ENCODE assay signal across 29 cellular contexts in genomic region chr9:107136296-107136695, GRCh38.
"Had no signal": no experiment of that assay in that cellular context is flagged by ENCODE, and none has a peak within 500 bp of the region (broad histone marks: within the 10 kb centered on the region; RNA-seq: fewer than 3 reads in every experiment).

No MANE protein-coding gene starts in this region.

- H3K4me1 ChIP-seq: parathyroid adenoma, spleen, upper lobe of left lung, vagina had no signal

- ATAC-seq: natural killer cell; psoas muscle; right lobe of liver; stimulated activated memory B cell treated with anti-CD40 and anti-IgM and Interleukin-4, amounts not matched to agents 10 μg/mL and 1 μg/mL and 100 μg/mL, for 72 hours; stimulated activated naive CD8-positive, alpha-beta T cell treated with anti-CD3 and anti-CD28 coated beads, Interleukin-15, amount 100 ng/mL, for 72 hours; stimulated activated naive CD8-positive, alpha-beta T cell treated with anti-CD3 and anti-CD28 coated beads, Interleukin-15, Interleukin-2, amounts not matched to agents 100 U/mL and 50 U/mL, for 24 hours had no signal

- H3K9ac ChIP-seq: neural progenitor cell, parathyroid adenoma had no signal

- H3K27me3 ChIP-seq: neural progenitor cell, ovary, right lobe of liver, sigmoid colon, suprapubic skin, testis, upper lobe of left lung, vagina had no signal

- FAIRE-seq: urothelium cell line had no signal

- H3K9me3 ChIP-seq: ovary, psoas muscle, right lobe of liver, sigmoid colon, spleen, suprapubic skin, testis, tibial artery, upper lobe of left lung, vagina had no signal

- H3K27ac ChIP-seq: neural progenitor cell, ovary, parathyroid adenoma, psoas muscle, right lobe of liver, sigmoid colon, spleen, suprapubic skin, testis, tibial artery, upper lobe of left lung, vagina had no signal

- H3K4me3 ChIP-seq: neural progenitor cell, ovary, psoas muscle, right lobe of liver, sigmoid colon, smooth muscle cell, spleen, suprapubic skin, testis, tibial artery, upper lobe of left lung, vagina had no signal

- DNase-seq: natural killer cell; occipital lobe; ovary; posterior cingulate gyrus; psoas muscle; right cardiac atrium; right lobe of liver; sigmoid colon; spleen; stimulated activated CD4-positive, alpha-beta T cell treated with anti-CD3 and anti-CD28 coated beads, Interleukin-12 subunit alpha, Interleukin-12 subunit beta, amount 100 ng/mL, for 4 hours; stimulated activated CD4-positive, alpha-beta T cell treated with anti-CD3 and anti-CD28 coated beads, Interleukin-1b, Interleukin-23, amount 100 ng/mL, for 48 hours; stimulated activated CD4-positive, alpha-beta T cell treated with anti-CD3 and anti-CD28 coated beads, Interleukin-4, amount 100 ng/mL, for 1 hour; stimulated activated CD4-positive, alpha-beta T cell treated with anti-CD3 and anti-CD28 coated beads, Interleukin-4, amount 100 ng/mL, for 4 hours; stimulated activated CD8-positive, alpha-beta memory T cell treated with anti-CD3 and anti-CD28 coated beads, Interleukin-4, amount 100 ng/mL, for 48 hours; stimulated activated naive CD4-positive, alpha-beta T cell; stimulated activated naive CD8-positive, alpha-beta T cell treated with anti-CD3 and anti-CD28 coated beads, Interleukin-15, amount 100 ng/mL, for 72 hours; stimulated activated naive CD8-positive, alpha-beta T cell treated with anti-CD3 and anti-CD28 coated beads, Interleukin-15, Interleukin-2, amounts not matched to agents 100 U/mL and 50 U/mL, for 24 hours; substantia nigra; testis; tibial artery; trophoblast cell; upper lobe of left lung had no signal

- H3K36me3 ChIP-seq: neural progenitor cell, ovary, right lobe of liver, sigmoid colon, spleen, suprapubic skin, tibial artery, upper lobe of left lung, vagina had no signal
